1 cellular context compared by ENCODE assay signal in the genomic region with DNA sequence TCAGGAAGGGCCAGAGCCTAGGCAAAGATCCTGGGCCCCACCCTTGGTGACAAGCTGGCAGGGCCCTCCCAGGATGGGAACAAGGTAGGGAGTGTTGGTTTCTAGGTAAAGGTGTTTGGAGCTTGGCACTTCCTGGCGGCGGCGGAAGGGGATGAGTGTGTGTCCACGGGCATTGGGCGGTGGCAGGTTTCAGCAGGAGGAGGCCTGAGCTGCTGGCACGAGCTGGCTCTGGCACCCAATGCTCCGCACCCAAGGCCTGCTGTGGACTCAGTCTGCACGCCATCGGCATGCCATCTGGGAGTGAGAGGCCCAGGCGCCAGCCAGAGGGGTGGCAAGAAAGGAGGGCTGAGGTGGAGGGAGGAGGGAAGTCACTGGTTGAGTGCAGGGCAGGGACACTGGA.
TF ChIP-seq lines count a peak whose summit lies in the region.

No MANE protein-coding gene starts in this region.

TF ChIP-seq in H1, 55 proteins besides CTCF, POLR2A, EP300 and RAD21:
- TF ChIP-seq FOSL1 (IDR thresholded peaks at IDR 0.05; ENCODE audit: insufficient read depth, low read depth, low read length) = no peak
- TF ChIP-seq EZH2 (IDR thresholded peaks at IDR 0.05; ENCODE audit: low read depth, low read length, severe bottlenecking) = no peak
- no peak for TF ChIP-seq EGR1 (IDR thresholded peaks at IDR 0.05; ENCODE audit: borderline replicate concordance, low read depth, low read length)
- TF ChIP-seq RXRA (IDR thresholded peaks at IDR 0.05; ENCODE audit: insufficient read depth, low read depth, low read length) = no peak
- no peak for TF ChIP-seq BACH1 (IDR thresholded peaks at IDR 0.05; ENCODE audit: low read length)
- no peak for TF ChIP-seq SIX5 (IDR thresholded peaks at IDR 0.05; ENCODE audit: low read depth, low read length)
- TF ChIP-seq BRCA1 (IDR thresholded peaks at IDR 0.05; ENCODE audit: low read depth, low read length) = no peak
- no peak for TF ChIP-seq TAF1 (IDR thresholded peaks at IDR 0.05; ENCODE audit: low read depth, low read length)
- no peak for TF ChIP-seq MAFK (IDR thresholded peaks at IDR 0.05; ENCODE audit: low read depth, low read length)
- TF ChIP-seq JUN (IDR thresholded peaks at IDR 0.05; ENCODE audit: low read depth, low read length) = no peak
- TF ChIP-seq NRF1 (IDR thresholded peaks at IDR 0.05; ENCODE audit: low read depth, low read length) = no peak
- no peak for TF ChIP-seq PHF8 (conservative IDR thresholded peaks at IDR 0.05; ENCODE audit: low read depth, low read length)
- TF ChIP-seq CBX5 (IDR thresholded peaks at IDR 0.05; ENCODE audit: low read depth, low read length) = no peak
- TF ChIP-seq, protein P1, sequence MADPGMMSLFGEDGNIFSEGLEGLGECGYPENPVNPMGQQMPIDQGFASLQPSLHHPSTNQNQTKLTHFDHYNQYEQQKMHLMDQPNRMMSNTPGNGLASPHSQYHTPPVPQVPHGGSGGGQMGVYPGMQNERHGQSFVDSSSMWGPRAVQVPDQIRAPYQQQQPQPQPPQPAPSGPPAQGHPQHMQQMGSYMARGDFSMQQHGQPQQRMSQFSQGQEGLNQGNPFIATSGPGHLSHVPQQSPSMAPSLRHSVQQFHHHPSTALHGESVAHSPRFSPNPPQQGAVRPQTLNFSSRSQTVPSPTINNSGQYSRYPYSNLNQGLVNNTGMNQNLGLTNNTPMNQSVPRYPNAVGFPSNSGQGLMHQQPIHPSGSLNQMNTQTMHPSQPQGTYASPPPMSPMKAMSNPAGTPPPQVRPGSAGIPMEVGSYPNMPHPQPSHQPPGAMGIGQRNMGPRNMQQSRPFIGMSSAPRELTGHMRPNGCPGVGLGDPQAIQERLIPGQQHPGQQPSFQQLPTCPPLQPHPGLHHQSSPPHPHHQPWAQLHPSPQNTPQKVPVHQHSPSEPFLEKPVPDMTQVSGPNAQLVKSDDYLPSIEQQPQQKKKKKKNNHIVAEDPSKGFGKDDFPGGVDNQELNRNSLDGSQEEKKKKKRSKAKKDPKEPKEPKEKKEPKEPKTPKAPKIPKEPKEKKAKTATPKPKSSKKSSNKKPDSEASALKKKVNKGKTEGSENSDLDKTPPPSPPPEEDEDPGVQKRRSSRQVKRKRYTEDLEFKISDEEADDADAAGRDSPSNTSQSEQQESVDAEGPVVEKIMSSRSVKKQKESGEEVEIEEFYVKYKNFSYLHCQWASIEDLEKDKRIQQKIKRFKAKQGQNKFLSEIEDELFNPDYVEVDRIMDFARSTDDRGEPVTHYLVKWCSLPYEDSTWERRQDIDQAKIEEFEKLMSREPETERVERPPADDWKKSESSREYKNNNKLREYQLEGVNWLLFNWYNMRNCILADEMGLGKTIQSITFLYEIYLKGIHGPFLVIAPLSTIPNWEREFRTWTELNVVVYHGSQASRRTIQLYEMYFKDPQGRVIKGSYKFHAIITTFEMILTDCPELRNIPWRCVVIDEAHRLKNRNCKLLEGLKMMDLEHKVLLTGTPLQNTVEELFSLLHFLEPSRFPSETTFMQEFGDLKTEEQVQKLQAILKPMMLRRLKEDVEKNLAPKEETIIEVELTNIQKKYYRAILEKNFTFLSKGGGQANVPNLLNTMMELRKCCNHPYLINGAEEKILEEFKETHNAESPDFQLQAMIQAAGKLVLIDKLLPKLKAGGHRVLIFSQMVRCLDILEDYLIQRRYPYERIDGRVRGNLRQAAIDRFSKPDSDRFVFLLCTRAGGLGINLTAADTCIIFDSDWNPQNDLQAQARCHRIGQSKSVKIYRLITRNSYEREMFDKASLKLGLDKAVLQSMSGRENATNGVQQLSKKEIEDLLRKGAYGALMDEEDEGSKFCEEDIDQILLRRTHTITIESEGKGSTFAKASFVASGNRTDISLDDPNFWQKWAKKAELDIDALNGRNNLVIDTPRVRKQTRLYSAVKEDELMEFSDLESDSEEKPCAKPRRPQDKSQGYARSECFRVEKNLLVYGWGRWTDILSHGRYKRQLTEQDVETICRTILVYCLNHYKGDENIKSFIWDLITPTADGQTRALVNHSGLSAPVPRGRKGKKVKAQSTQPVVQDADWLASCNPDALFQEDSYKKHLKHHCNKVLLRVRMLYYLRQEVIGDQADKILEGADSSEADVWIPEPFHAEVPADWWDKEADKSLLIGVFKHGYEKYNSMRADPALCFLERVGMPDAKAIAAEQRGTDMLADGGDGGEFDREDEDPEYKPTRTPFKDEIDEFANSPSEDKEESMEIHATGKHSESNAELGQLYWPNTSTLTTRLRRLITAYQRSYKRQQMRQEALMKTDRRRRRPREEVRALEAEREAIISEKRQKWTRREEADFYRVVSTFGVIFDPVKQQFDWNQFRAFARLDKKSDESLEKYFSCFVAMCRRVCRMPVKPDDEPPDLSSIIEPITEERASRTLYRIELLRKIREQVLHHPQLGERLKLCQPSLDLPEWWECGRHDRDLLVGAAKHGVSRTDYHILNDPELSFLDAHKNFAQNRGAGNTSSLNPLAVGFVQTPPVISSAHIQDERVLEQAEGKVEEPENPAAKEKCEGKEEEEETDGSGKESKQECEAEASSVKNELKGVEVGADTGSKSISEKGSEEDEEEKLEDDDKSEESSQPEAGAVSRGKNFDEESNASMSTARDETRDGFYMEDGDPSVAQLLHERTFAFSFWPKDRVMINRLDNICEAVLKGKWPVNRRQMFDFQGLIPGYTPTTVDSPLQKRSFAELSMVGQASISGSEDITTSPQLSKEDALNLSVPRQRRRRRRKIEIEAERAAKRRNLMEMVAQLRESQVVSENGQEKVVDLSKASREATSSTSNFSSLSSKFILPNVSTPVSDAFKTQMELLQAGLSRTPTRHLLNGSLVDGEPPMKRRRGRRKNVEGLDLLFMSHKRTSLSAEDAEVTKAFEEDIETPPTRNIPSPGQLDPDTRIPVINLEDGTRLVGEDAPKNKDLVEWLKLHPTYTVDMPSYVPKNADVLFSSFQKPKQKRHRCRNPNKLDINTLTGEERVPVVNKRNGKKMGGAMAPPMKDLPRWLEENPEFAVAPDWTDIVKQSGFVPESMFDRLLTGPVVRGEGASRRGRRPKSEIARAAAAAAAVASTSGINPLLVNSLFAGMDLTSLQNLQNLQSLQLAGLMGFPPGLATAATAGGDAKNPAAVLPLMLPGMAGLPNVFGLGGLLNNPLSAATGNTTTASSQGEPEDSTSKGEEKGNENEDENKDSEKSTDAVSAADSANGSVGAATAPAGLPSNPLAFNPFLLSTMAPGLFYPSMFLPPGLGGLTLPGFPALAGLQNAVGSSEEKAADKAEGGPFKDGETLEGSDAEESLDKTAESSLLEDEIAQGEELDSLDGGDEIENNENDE (IDR thresholded peaks at IDR 0.05; ENCODE audit: insufficient replicate concordance, low read length) = no peak
- no peak for TF ChIP-seq ATF3 (IDR thresholded peaks at IDR 0.05; ENCODE audit: insufficient read depth, low read depth, low read length)
- no peak for TF ChIP-seq POU5F1 (IDR thresholded peaks at IDR 0.05; ENCODE audit: low read depth, low read length)
- no peak for TF ChIP-seq SUZ12 (IDR thresholded peaks at IDR 0.05; ENCODE audit: low read length)
- no peak for TF ChIP-seq CTBP2 (IDR thresholded peaks at IDR 0.05; ENCODE audit: borderline replicate concordance, insufficient read depth, insufficient read length, low read length)
TF ChIP-seq in H1: peak in this region for 0.
